Comparison of ENCODE assay signal across 8 cellular contexts in genomic region chr11:66386171-66387069, GRCh38. TPM values are rescaled to one million over a fixed set of nuclear protein-coding genes. Genes with fewer than 3 reads are reported as not detected.
DNase-seq lines count a peak whose midpoint lies in the region; ATAC-seq, FAIRE-seq and TF ChIP-seq lines count a peak whose summit lies in the region.

No MANE protein-coding gene starts in this region.

- CTCF ChIA-PET in WTC11 (lab: Charles Lee), result interaction anchor here (0.5 to 4.0 kb wide), 60 partner anchors 9 to 1068 kb away, joined by 3 to 53 read pairs (median 4); partner anchors contain the start of genes B4GAT1, BBS1, BRMS1 and CCDC87

- no peaks in the 10 kb centered on the region for H3K36me3 Mint-ChIP-seq in WTC11

- H3K27ac Mint-ChIP-seq in WTC11, result no peak overlapping the region

- DNase-seq in GM19238 (ENCODE audit: insufficient read length, low spot score) (peak; percentile 37), NCI-H2196 treated with DMSO at 0.1 percent for 48 hours (lab: John Stamatoyannopoulos, UW; ENCODE audit: unreplicated experiment) (peak; percentile 61), WTC11 (ENCODE audit: low spot score) (peak; percentile 95), caudate nucleus (lab: John Stamatoyannopoulos, UW) (peak in 56 of 61 donors; percentile 15 to 85 (median 53)), islet precursor cell (peak; percentile 90)
- peak; percentile 61 to 64 for DNase-seq in stimulated activated CD4-positive, alpha-beta T cell treated with anti-CD3 and anti-CD28 coated beads, Interleukin-15, amount 100 ng/mL, for 1 hour (ENCODE audit: low read depth in 1 of 2, low spot score in 1 of 2)

- peak; percentile 67 for FAIRE-seq in A204.1 (lab: Jason Lieb, UNC)

- peaks cover 13% of the 10 kb centered on the region for H3K27me3 Mint-ChIP-seq in WTC11 (ENCODE audit: low read depth)

- POLR2A ChIA-PET in WTC11 (lab: Charles Lee), result interaction anchor here (0.7 to 1.9 kb wide), 4 partner anchors 15 to 94 kb away, joined by 3 to 5 read pairs (median 4); partner anchors contain the start of genes DPP3, MRPL11 and NPAS4

- ATAC-seq in WTC11, result peak; percentile 74
- ATAC-seq in GM21423 (IDR thresholded peaks at IDR 0.05; ENCODE audit: unreplicated experiment), result no peak

- peaks cover 6% of the 10 kb centered on the region; the same call in 1 of the 2 replicates for H3K4me1 Mint-ChIP-seq in WTC11

- H3K4me3 Mint-ChIP-seq in WTC11, result peak overlapping the region; percentile 64

- H3K9me3 Mint-ChIP-seq in WTC11, result no peaks in the 10 kb centered on the region

- peak overlapping the region; percentile 22 for H3K27ac ChIP-seq in caudate nucleus (ENCODE audit: low read depth, low read length)

- TF ChIP-seq CTCF in WTC11 (IDR thresholded peaks at IDR 0.05), result peak; percentile 79

TF ChIP-seq in WTC11, 78 proteins besides CTCF, POLR2A, EP300 and RAD21:
- TF ChIP-seq RELA (CRISPR knock-in tag; IDR thresholded peaks at IDR 0.05; ENCODE audit: borderline replicate concordance) (no peak), ZNF121 (CRISPR knock-in tag; IDR thresholded peaks at IDR 0.05) (peak; percentile 96), MLX (CRISPR knock-in tag; IDR thresholded peaks at IDR 0.05) (no peak), SMAD4 (CRISPR knock-in tag; IDR thresholded peaks at IDR 0.05) (no peak), FOXP1 (CRISPR knock-in tag; IDR thresholded peaks at IDR 0.05; ENCODE audit: borderline replicate concordance) (no peak), TEAD4 (CRISPR knock-in tag; IDR thresholded peaks at IDR 0.05) (no peak)

RNA-seq across cellular contexts. Expression of gene SLC29A2, which starts 14.9 kb away (rescaled TPM):
- total RNA-seq in WTC11 (2021), result 30.2 to 36.6 TPM (median 35.3 TPM) in 3 replicates

RNA-seq across cellular contexts. Expression of gene NPAS4, which starts 34.4 kb away (rescaled TPM):
- 0.27 to 0.79 TPM (median 0.44 TPM) in 3 replicates for total RNA-seq in WTC11 (2021)

RNA-seq across cellular contexts. Expression of gene B4GAT1, which starts 39.0 kb away (rescaled TPM):
- 34.1 to 37.0 TPM (median 36.3 TPM) in 3 replicates for total RNA-seq in WTC11 (2021)

RNA-seq across cellular contexts. Expression of gene BRMS1, which starts 41.5 kb away (rescaled TPM):
- total RNA-seq in WTC11 (2021), result 37.0 to 44.5 TPM (median 40.8 TPM) in 3 replicates

RNA-seq across cellular contexts. Expression of gene RIN1, which starts 50.2 kb away (rescaled TPM):
- total RNA-seq in WTC11 (2021), result 4.7 to 5.5 TPM (median 5.0 TPM) in 3 replicates

Comparison
In these comparisons a context has a peak if more than half of its experiments do, and no peak if none do; other contexts are left out.
1. DNase-seq: peak in every context shown above with its lines; median percentile 95 in WTC11; 90 in islet precursor cell; 62 in stimulated activated CD4-positive, alpha-beta T cell treated with anti-CD3 and anti-CD28 coated beads, Interleukin-15, amount 100 ng/mL, for 1 hour; 61 in NCI-H2196 treated with DMSO at 0.1 percent for 48 hours; 53 in caudate nucleus; 37 in GM19238.